27 cellular contexts compared by ENCODE assay signal in the genomic region with DNA sequence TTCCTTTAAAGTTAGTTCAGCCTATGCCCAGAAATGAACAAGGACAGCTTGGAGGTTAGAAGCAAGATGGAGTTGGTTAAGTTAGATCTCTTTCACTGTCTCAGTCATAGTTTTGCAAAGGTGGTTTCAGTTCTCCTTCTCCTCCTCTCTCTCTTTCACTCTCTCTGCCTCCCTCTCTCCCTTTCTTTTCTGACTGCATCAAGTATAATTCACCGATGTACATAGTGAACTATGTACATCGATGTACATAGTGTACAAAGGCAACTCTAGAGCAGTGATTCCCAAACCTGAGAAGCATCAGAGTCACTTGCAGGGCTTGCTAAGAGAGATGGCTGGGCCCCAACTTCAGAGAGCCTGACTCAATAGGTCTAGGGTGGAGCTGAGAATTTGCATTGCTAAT.
"Had no signal": no experiment of that assay in that cellular context is flagged by ENCODE, and none has a peak within 500 bp of the region (broad histone marks: within the 10 kb centered on the region; RNA-seq: fewer than 3 reads in every experiment).

No MANE protein-coding gene starts in this region.

- H3K9me3 ChIP-seq: ovary, psoas muscle, right lobe of liver, suprapubic skin, testis, tibial artery, upper lobe of right lung, uterus had no signal

- H3K27me3 ChIP-seq: ovary, right lobe of liver, testis, transverse colon, upper lobe of right lung, uterus had no signal

- H2AFZ ChIP-seq: parathyroid adenoma had no signal

- DNase-seq: naive thymus-derived CD8-positive, alpha-beta T cell; nephron progenitor cell; occipital lobe; ovary; posterior cingulate gyrus; psoas muscle; right cardiac atrium; right lobe of liver; sigmoid colon; small intestine; stimulated activated CD4-positive, alpha-beta T cell treated with anti-CD3 and anti-CD28 coated beads, Interleukin-15, amount 100 ng/mL, for 24 hours; stimulated activated CD4-positive, alpha-beta T cell treated with anti-CD3 and anti-CD28 coated beads, Interleukin-4, amount 100 ng/mL, for 1 hour; stimulated activated CD4-positive, alpha-beta T cell treated with anti-CD3 and anti-CD28 coated beads, Interleukin-4, amount 100 ng/mL, for 4 hours; stimulated activated CD8-positive, alpha-beta memory T cell treated with anti-CD3 and anti-CD28 coated beads, Interleukin-4, amount 100 ng/mL, for 48 hours; stimulated activated naive CD4-positive, alpha-beta T cell; stimulated activated naive CD8-positive, alpha-beta T cell treated with anti-CD3 and anti-CD28 coated beads, Interleukin-15, amount 100 ng/mL, for 72 hours; stimulated activated naive CD8-positive, alpha-beta T cell treated with anti-CD3 and anti-CD28 coated beads, Interleukin-15, Interleukin-2, amounts not matched to agents 100 U/mL and 50 U/mL, for 24 hours; substantia nigra; testis; tibial artery; transverse colon; upper lobe of right lung; uterus had no signal

- ATAC-seq: naive thymus-derived CD8-positive, alpha-beta T cell; natural killer cell treated with Interleukin-12 subunit alpha and Interleukin-12 subunit beta and Interleukin-15 and Interleukin-18, amount 100 ng/mL, for 72 hours; psoas muscle; right cardiac atrium; right lobe of liver; stimulated activated memory B cell treated with anti-CD40 and anti-IgM and Interleukin-4, amounts not matched to agents 10 μg/mL and 1 μg/mL and 100 μg/mL, for 72 hours; stimulated activated naive CD8-positive, alpha-beta T cell treated with anti-CD3 and anti-CD28 coated beads, Interleukin-15, amount 100 ng/mL, for 72 hours; stimulated activated naive CD8-positive, alpha-beta T cell treated with anti-CD3 and anti-CD28 coated beads, Interleukin-15, Interleukin-2, amounts not matched to agents 100 U/mL and 50 U/mL, for 24 hours; upper lobe of right lung had no signal

- H3K4me3 ChIP-seq: ovary, psoas muscle, right lobe of liver, sigmoid colon, suprapubic skin, testis, tibial artery, transverse colon, upper lobe of right lung, uterus had no signal

- H3K79me2 ChIP-seq: parathyroid adenoma had no signal

- H3K4me1 ChIP-seq: parathyroid adenoma, psoas muscle, right lobe of liver, sigmoid colon, suprapubic skin, testis, tibial artery, transverse colon, upper lobe of right lung, uterus had no signal

- H3K9ac ChIP-seq: parathyroid adenoma had no signal

- H3K36me3 ChIP-seq: ovary, right lobe of liver, sigmoid colon, suprapubic skin, tibial artery, transverse colon, upper lobe of right lung, uterus had no signal

- H3K27ac ChIP-seq: ovary, parathyroid adenoma, psoas muscle, right lobe of liver, sigmoid colon, suprapubic skin, testis, tibial artery, transverse colon, upper lobe of right lung, uterus had no signal
